1 cellular context compared by ENCODE assay signal in the genomic region with DNA sequence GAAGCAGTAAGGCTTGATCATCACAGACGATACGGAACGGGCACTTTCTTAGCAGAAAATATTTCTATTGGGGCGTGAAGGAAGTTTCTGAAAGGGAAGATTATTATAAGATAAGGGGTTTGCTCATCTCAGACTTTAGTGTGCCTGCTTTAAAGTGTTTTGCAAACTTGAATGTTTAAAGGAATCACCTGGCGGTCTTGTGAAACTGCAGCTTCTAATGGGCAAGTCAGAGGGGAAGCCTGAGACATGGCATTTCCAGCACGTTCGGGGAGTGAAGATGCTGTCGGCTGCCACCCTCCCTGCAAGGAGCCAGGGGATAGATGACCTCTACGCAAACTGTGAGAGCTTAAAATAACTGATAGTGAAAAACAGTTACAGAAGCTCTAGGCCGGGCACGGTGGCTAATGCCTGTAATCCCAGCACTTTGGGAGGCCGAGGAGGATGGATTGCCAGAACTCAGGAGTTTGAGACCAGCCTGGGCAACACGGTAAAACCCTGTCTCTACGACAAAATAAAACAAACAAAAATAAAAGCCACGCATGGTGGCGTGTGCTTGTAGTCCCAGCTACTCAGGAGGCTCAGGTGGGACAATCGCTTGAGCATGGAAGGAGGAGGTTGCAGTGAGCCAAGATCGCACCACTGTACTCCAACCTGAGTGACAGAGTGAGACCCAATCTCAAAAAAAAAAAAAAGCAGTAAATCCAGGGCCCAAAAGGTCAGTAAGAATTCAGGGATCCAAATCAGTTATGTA.
TF ChIP-seq lines count a peak whose summit lies in the region.

No MANE protein-coding gene starts in this region.

TF ChIP-seq in HepG2, 621 proteins besides CTCF, POLR2A, EP300 and RAD21 (continued from another document):
- TF ChIP-seq BCLAF1 (IDR thresholded peaks at IDR 0.05) (no peak), ZKSCAN8 (CRISPR knock-in tag; IDR thresholded peaks at IDR 0.05; ENCODE audit: borderline replicate concordance) (no peak), ZKSCAN5 (CRISPR knock-in tag; IDR thresholded peaks at IDR 0.05) (no peak), THAP11 (CRISPR knock-in tag; IDR thresholded peaks at IDR 0.05) (no peak), ZNF260 (CRISPR knock-in tag; IDR thresholded peaks at IDR 0.05; ENCODE audit: borderline replicate concordance, low read depth) (0 out of 2 replicates have a peak, but pooled peaks have one; percentile 75), THAP8 (CRISPR knock-in tag; IDR thresholded peaks at IDR 0.05; ENCODE audit: borderline replicate concordance) (no peak), ZNF788 (CRISPR knock-in tag; IDR thresholded peaks at IDR 0.05; ENCODE audit: borderline replicate concordance) (no peak), SUZ12 (IDR thresholded peaks at IDR 0.05; ENCODE audit: low read depth, low read length) (no peak), CREM (IDR thresholded peaks at IDR 0.05) (no peak), CREM (CRISPR knock-in tag; IDR thresholded peaks at IDR 0.05) (no peak), FOXO4 (CRISPR knock-in tag; conservative IDR thresholded peaks at IDR 0.05) (peak; percentile 84; the same call in 1 of the 2 replicates), MYC (CRISPR knock-in tag; IDR thresholded peaks at IDR 0.05; ENCODE audit: borderline replicate concordance) (no peak), ZNF780A (CRISPR knock-in tag; IDR thresholded peaks at IDR 0.05) (no peak), NR2C2 (CRISPR knock-in tag; IDR thresholded peaks at IDR 0.05; ENCODE audit: borderline replicate concordance) (0 out of 2 replicates have a peak, but pooled peaks have one; percentile 1), ZUFSP (CRISPR knock-in tag; IDR thresholded peaks at IDR 0.05; ENCODE audit: borderline replicate concordance) (no peak), E2F1 (CRISPR knock-in tag; IDR thresholded peaks at IDR 0.05) (no peak), SALL1 (CRISPR knock-in tag; IDR thresholded peaks at IDR 0.05) (no peak), ARID2 (CRISPR knock-in tag; IDR thresholded peaks at IDR 0.05; ENCODE audit: borderline replicate concordance) (0 out of 2 replicates have a peak, but pooled peaks have one; percentile 9), ZNF296 (CRISPR knock-in tag; conservative IDR thresholded peaks at IDR 0.05) (0 out of 2 replicates have a peak, but pooled peaks have one; percentile 15), STAT5B (CRISPR knock-in tag; IDR thresholded peaks at IDR 0.05) (no peak), PATZ1 (CRISPR knock-in tag; IDR thresholded peaks at IDR 0.05) (no peak), ZNF776 (CRISPR knock-in tag; IDR thresholded peaks at IDR 0.05) (no peak), BORCS8-MEF2B (CRISPR knock-in tag; IDR thresholded peaks at IDR 0.05) (no peak), ZSCAN30 (CRISPR knock-in tag; IDR thresholded peaks at IDR 0.05) (no peak), NFKBIZ (CRISPR knock-in tag; IDR thresholded peaks at IDR 0.05) (no peak), CBX5 (CRISPR knock-in tag; IDR thresholded peaks at IDR 0.05; ENCODE audit: borderline replicate concordance) (no peak), ZNF44 (CRISPR knock-in tag; IDR thresholded peaks at IDR 0.05) (no peak), SOX13 (IDR thresholded peaks at IDR 0.05) (no peak), SOX13 (CRISPR knock-in tag; conservative IDR thresholded peaks at IDR 0.05 in 1 of 2, IDR thresholded peaks at IDR 0.05 in 1 of 2) (no peak), ARNTL (CRISPR knock-in tag; IDR thresholded peaks at IDR 0.05) (0 out of 2 replicates have a peak, but pooled peaks have one; percentile 5), WIZ (CRISPR knock-in tag; IDR thresholded peaks at IDR 0.05) (0 out of 2 replicates have a peak, but pooled peaks have one; percentile 37), HOXA5 (CRISPR knock-in tag; IDR thresholded peaks at IDR 0.05) (no peak), ZNF362 (CRISPR knock-in tag; IDR thresholded peaks at IDR 0.05; ENCODE audit: borderline replicate concordance) (peak; percentile 28; the same call in 1 of the 2 replicates), ZNF451 (CRISPR knock-in tag; IDR thresholded peaks at IDR 0.05) (no peak), MXD4 (CRISPR knock-in tag; IDR thresholded peaks at IDR 0.05) (0 out of 2 replicates have a peak, but pooled peaks have one; percentile 1), ZNF724P (CRISPR knock-in tag; IDR thresholded peaks at IDR 0.05; ENCODE audit: borderline replicate concordance) (no peak), HMGA1 (CRISPR knock-in tag; conservative IDR thresholded peaks at IDR 0.05) (no peak), ZNF841 (CRISPR knock-in tag; IDR thresholded peaks at IDR 0.05; ENCODE audit: borderline replicate concordance) (no peak), LBX2 (CRISPR knock-in tag; IDR thresholded peaks at IDR 0.05; ENCODE audit: borderline replicate concordance) (0 out of 2 replicates have a peak, but pooled peaks have one; percentile 76), ZBTB38 (CRISPR knock-in tag; IDR thresholded peaks at IDR 0.05) (0 out of 2 replicates have a peak, but pooled peaks have one; percentile 22), KDM5B (CRISPR knock-in tag; IDR thresholded peaks at IDR 0.05; ENCODE audit: borderline replicate concordance) (peak; percentile 58; the same call in 1 of the 2 replicates), ZNF615 (CRISPR knock-in tag; IDR thresholded peaks at IDR 0.05; ENCODE audit: borderline replicate concordance) (no peak), SMAD3 (CRISPR knock-in tag; IDR thresholded peaks at IDR 0.05) (0 out of 2 replicates have a peak, but pooled peaks have one; percentile 7), RXRA (CRISPR knock-in tag; IDR thresholded peaks at IDR 0.05) (no peak), ZBTB3 (CRISPR knock-in tag; IDR thresholded peaks at IDR 0.05; ENCODE audit: borderline replicate concordance, low read depth) (no peak), ZNF232 (CRISPR knock-in tag; IDR thresholded peaks at IDR 0.05; ENCODE audit: borderline replicate concordance) (0 out of 2 replicates have a peak, but pooled peaks have one; percentile 5)
- TF ChIP-seq, protein P1, sequence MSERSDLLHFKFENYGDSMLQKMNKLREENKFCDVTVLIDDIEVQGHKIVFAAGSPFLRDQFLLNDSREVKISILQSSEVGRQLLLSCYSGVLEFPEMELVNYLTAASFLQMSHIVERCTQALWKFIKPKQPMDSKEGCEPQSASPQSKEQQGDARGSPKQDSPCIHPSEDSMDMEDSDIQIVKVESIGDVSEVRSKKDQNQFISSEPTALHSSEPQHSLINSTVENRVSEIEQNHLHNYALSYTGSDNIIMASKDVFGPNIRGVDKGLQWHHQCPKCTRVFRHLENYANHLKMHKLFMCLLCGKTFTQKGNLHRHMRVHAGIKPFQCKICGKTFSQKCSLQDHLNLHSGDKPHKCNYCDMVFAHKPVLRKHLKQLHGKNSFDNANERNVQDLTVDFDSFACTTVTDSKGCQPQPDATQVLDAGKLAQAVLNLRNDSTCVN (CRISPR knock-in tag; IDR thresholded peaks at IDR 0.05; ENCODE audit: borderline replicate concordance): no peak
- TF ChIP-seq, protein P2, sequence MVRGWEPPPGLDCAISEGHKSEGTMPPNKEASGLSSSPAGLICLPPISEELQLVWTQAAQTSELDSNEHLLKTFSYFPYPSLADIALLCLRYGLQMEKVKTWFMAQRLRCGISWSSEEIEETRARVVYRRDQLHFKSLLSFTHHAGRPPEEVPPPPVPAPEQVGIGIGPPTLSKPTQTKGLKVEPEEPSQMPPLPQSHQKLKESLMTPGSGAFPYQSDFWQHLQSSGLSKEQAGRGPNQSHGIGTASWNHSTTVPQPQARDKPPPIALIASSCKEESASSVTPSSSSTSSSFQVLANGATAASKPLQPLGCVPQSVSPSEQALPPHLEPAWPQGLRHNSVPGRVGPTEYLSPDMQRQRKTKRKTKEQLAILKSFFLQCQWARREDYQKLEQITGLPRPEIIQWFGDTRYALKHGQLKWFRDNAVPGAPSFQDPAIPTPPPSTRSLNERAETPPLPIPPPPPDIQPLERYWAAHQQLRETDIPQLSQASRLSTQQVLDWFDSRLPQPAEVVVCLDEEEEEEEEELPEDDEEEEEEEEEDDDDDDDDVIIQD (CRISPR knock-in tag; IDR thresholded peaks at IDR 0.05; ENCODE audit: low read depth): no peak
